Comparison of ENCODE assay signal across 10 cellular contexts in genomic region chr15:50137330-50137761, GRCh38. TPM values are rescaled to one million over a fixed set of nuclear protein-coding genes. Genes with fewer than 3 reads are reported as not detected.
DNase-seq lines count a peak whose midpoint lies in the region; ATAC-seq and TF ChIP-seq lines count a peak whose summit lies in the region.
"Had no signal": no experiment of that assay in that cellular context is flagged by ENCODE, and none has a peak within 500 bp of the region (broad histone marks: within the 10 kb centered on the region; RNA-seq: fewer than 3 reads in every experiment).

No MANE protein-coding gene starts in this region.

- WGBS in GM23248 (ENCODE audit: low coverage in 1 of 2, low lambda C conversion rate in 2 of 2, missing lambda C conversion rate in 2 of 2), 2 experiments, result 1 to 2% methylated on average over 7 of the region's 7 CpGs

- no TSS peak for BruUV-seq in Panc1 (replicated peaks; lab: Mats Ljungman, UMichigan)

- H3K36me3 Mint-ChIP-seq in effector memory CD8-positive, alpha-beta T cell (ENCODE audit: insufficient read depth), result no peaks in the 10 kb centered on the region

- POLR2A ChIA-PET in Panc1 (lab: Charles Lee), result no interaction called here

- H3K9me3 ChIP-seq in GM23248 (ENCODE audit: low read depth) (no peaks in the 10 kb centered on the region), Panc1 (ENCODE audit: control insufficient read depth, insufficient read depth, low read depth, low read length) (no peaks in the 10 kb centered on the region)
- H3K9me3 ChIP-seq: sigmoid colon had no signal

- H3K27ac ChIP-seq in GM23248, result peak overlapping the region; percentile 98
- no peak overlapping the region for H3K27ac ChIP-seq in Panc1 (ENCODE audit: low read length)

- peaks cover 44% of the 10 kb centered on the region for H3K4me1 ChIP-seq in GM23248 (ENCODE audit: insufficient read depth)
- H3K4me1 ChIP-seq in Panc1 (ENCODE audit: control insufficient read depth, insufficient read depth, low read length), result no peaks in the 10 kb centered on the region

- H3K9me3 Mint-ChIP-seq in effector memory CD8-positive, alpha-beta T cell, result no peaks in the 10 kb centered on the region

- ATAC-seq in Panc1 (peak; percentile 71), GM19328 (IDR thresholded peaks at IDR 0.05; ENCODE audit: unreplicated experiment) (no peak)
- no peak for ATAC-seq in effector memory CD8-positive, alpha-beta T cell (replicated peaks)
- ATAC-seq: T-helper 17 cell had no signal

- peak overlapping the region; percentile 80 for H3K9ac ChIP-seq in GM23248

- DNase-seq in GM23248 (peak; percentile 99), Panc1 (ENCODE audit: low read depth, low spot score) (peak; percentile 69), choroid plexus epithelial cell (ENCODE audit: low read depth) (peak; percentile 62), NCI-H2196 (lab: John Stamatoyannopoulos, UW; ENCODE audit: unreplicated experiment) (no peak)
- DNase-seq in stimulated activated CD4-positive, alpha-beta T cell treated with anti-CD3 and anti-CD28 coated beads, TNF-alpha, amount 100 ng/mL, for 24 hours (ENCODE audit: low read depth in 3 of 3), result peak; percentile 11 to 37 (median 23)
- no peak for DNase-seq in effector memory CD8-positive, alpha-beta T cell
- DNase-seq: central memory CD4-positive, alpha-beta T cell; sigmoid colon; T-helper 17 cell had no signal

- intact Hi-C loops in Panc1 (cut with micrococcal nuclease; ENCODE audit: unreplicated experiment), result no loop called here

- H3K79me2 ChIP-seq in GM23248 (ENCODE audit: insufficient read depth), result no peaks in the 10 kb centered on the region

- no peak overlapping the region for H3K27ac Mint-ChIP-seq in effector memory CD8-positive, alpha-beta T cell
- H3K27ac Mint-ChIP-seq: T-helper 17 cell had no signal

- peaks cover 0 to 6% of the 10 kb centered on the region in 2 donors for H3K27me3 Mint-ChIP-seq in effector memory CD8-positive, alpha-beta T cell

- TF ChIP-seq CTCF in Panc1 (IDR thresholded peaks at IDR 0.05) (no peak), choroid plexus epithelial cell (conservative IDR thresholded peaks at IDR 0.05; ENCODE audit: low read depth, low read length) (no peak)

- H3K36me3 ChIP-seq in GM23248 (ENCODE audit: low read depth) (no peaks in the 10 kb centered on the region), Panc1 (ENCODE audit: control insufficient read depth, insufficient read depth, low read length) (no peaks in the 10 kb centered on the region)
- H3K36me3 ChIP-seq: sigmoid colon had no signal

- in situ Hi-C loops in GM23248 (cut with MboI), result loop anchor here (25.0 kb wide), 1 partner anchor 1275 kb away; no protein-coding TSS in a partner anchor
- in situ Hi-C loops in Panc1 (cut with HindIII; ENCODE audit: low pct_unique_long_range_greater_than_20kb, low sequenced_read_pairs), result no loop called here

- H3K4me3 Mint-ChIP-seq in effector memory CD8-positive, alpha-beta T cell, result no peak overlapping the region
- H3K4me3 Mint-ChIP-seq: T-helper 17 cell had no signal

- peaks cover 48% of the 10 kb centered on the region for H3F3A ChIP-seq in GM23248 (ENCODE audit: insufficient read depth)

- H4K20me1 ChIP-seq in GM23248 (ENCODE audit: insufficient read depth), result no peaks in the 10 kb centered on the region

- CTCF ChIA-PET in Panc1 (lab: Charles Lee), result no interaction called here

- H3K4me2 ChIP-seq in GM23248 (ENCODE audit: unreplicated experiment), result peak overlapping the region; percentile 30

- peaks cover 5 to 6% of the 10 kb centered on the region in 2 donors for H3K4me1 Mint-ChIP-seq in effector memory CD8-positive, alpha-beta T cell (ENCODE audit: low read depth in 2 of 2)

- no peak overlapping the region for H2AFZ ChIP-seq in GM23248

- no peaks in the 10 kb centered on the region for H3K9me2 ChIP-seq in GM23248 (ENCODE audit: insufficient read depth)

- H3K4me3 ChIP-seq in GM23248, result 0 out of 2 replicates have a peak overlapping the region, but pooled peaks have one; percentile 14
- no peak overlapping the region for H3K4me3 ChIP-seq in Panc1 (ENCODE audit: low read depth in 2 of 2, low read length in 2 of 2)
- H3K4me3 ChIP-seq in choroid plexus epithelial cell (ENCODE audit: low read depth, low read length), result no peak overlapping the region
- H3K4me3 ChIP-seq: sigmoid colon had no signal

- no peaks in the 10 kb centered on the region for H3K27me3 ChIP-seq in GM23248 (replicated peaks; ENCODE audit: insufficient read depth)
- no peaks in the 10 kb centered on the region; the same call in 1 of the 2 replicates for H3K27me3 ChIP-seq in Panc1 (ENCODE audit: control insufficient read depth, insufficient read depth, low read length)
- H3K27me3 ChIP-seq: sigmoid colon had no signal

RNA-seq across cellular contexts. Expression of gene ATP8B4, which starts 18.3 kb away (rescaled TPM):
- total RNA-seq in GM23248 (2014; rRNA removed; shearing (Covaris generic)), result 1.5 and 11.4 TPM in 2 replicates
- 0.89 and 1.1 TPM in 2 replicates for polyA plus RNA-seq in GM23248 (2016; fragmentation: Nextera tagmentation; extraction: Ambion mirVana)
- not detected for total RNA-seq in Panc1 (2021; ENCODE audit: unreplicated experiment)
- not detected for polyA plus RNA-seq in Panc1 (2012; ENCODE audit: insufficient read length)

RNA-seq across cellular contexts. Expression of gene SLC27A2, which starts 44.6 kb away (rescaled TPM):
- not detected in 2 replicates for total RNA-seq in GM23248 (2014; rRNA removed; shearing (Covaris generic))
- not detected in 2 replicates for polyA plus RNA-seq in GM23248 (2016; fragmentation: Nextera tagmentation; extraction: Ambion mirVana)
- 0.18 TPM for total RNA-seq in Panc1 (2021; ENCODE audit: unreplicated experiment)
- not detected for polyA plus RNA-seq in Panc1 (2012; ENCODE audit: insufficient read length)

Comparison
In these comparisons a context has a peak if more than half of its experiments do, and no peak if none do; other contexts are left out.
1. DNase-seq: peak in GM23248 (single experiment), Panc1 (single experiment), choroid plexus epithelial cell (single experiment) and stimulated activated CD4-positive, alpha-beta T cell treated with anti-CD3 and anti-CD28 coated beads, TNF-alpha, amount 100 ng/mL, for 24 hours (3 of 3); none in NCI-H2196 (single experiment) and effector memory CD8-positive, alpha-beta T cell (0 of 3).